8 cellular contexts compared by ENCODE assay signal in the genomic region with DNA sequence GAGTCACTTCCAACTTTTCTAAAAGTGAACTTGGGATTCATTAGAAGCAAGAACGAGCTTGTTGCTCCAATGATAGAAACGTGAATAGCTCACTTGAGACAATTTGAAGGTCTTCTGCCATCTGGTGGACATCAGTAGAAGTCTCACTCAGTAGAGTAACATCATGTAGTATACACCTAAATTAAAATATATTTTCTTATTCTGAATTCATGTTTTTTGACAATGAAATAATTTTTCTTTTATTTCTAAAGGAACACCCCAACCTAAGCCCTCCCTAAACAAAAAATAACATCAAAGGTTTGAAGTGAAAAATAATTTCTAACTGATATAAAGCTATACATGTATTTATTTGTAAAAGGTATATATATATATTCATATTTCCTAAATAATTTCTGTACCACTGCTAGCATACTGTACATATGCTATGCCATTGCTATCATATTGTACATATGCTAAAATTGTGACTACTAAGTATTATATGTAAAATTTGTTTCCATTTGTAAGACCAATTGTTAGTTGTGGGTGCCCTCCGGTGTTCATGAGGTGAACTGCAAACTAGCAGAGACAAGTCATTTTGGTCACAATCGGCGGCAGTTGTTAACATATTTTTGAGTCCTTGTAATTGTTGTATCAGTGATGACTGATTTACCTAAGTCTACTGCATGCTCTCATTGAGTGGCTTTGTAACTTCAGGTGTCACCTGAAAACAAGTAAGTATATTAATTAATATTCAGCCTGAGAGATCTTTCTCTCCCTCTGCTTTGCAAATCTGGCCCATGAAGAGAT.
DNase-seq lines count a peak whose midpoint lies in the region; TF ChIP-seq lines count a peak whose summit lies in the region.

No MANE protein-coding gene starts in this region.

- no peaks in the 10 kb centered on the region for H3K79me2 ChIP-seq in smooth muscle cell (ENCODE audit: low read depth)

- H3K27ac ChIP-seq in RWPE1: no peak overlapping the region
- no peak overlapping the region for H3K27ac ChIP-seq in smooth muscle cell (ENCODE audit: low read depth)

- POLR2A ChIA-PET in RWPE1 (lab: Yijun Ruan, JAX; ENCODE audit: low non-redundant PET): no interaction called here

- no peaks in the 10 kb centered on the region for H3K36me3 ChIP-seq in smooth muscle cell (ENCODE audit: low read depth)

- no peak overlapping the region for H3K27ac Mint-ChIP-seq in HFFc6

- H3K36me3 Mint-ChIP-seq in HFFc6 (ENCODE audit: low read depth): no peaks in the 10 kb centered on the region

- H3K4me3 ChIP-seq in astrocyte of the cerebellum (ENCODE audit: low read depth, low read length) (no peak overlapping the region), smooth muscle cell (no peak overlapping the region)

- H3K4me1 ChIP-seq in smooth muscle cell (ENCODE audit: low read depth): no peaks in the 10 kb centered on the region

- no peak overlapping the region for H3K4me3 Mint-ChIP-seq in HFFc6

- TF ChIP-seq CTCF in HFFc6 (IDR thresholded peaks at IDR 0.05): peak; percentile 89
- TF ChIP-seq CTCF in RWPE1 (conservative IDR thresholded peaks at IDR 0.05; ENCODE audit: low read depth): peak; percentile 94
- peak; percentile 81 for TF ChIP-seq CTCF in astrocyte of the cerebellum (IDR thresholded peaks at IDR 0.05; ENCODE audit: low read depth, low read length, missing control alignments)
- peak; percentile 62 for TF ChIP-seq CTCF in smooth muscle cell (IDR thresholded peaks at IDR 0.05; ENCODE audit: borderline replicate concordance, insufficient read depth, poor library complexity, severe bottlenecking)

- H2AFZ ChIP-seq in smooth muscle cell (ENCODE audit: low read depth): no peak overlapping the region

- H3K9me3 Mint-ChIP-seq in HFFc6: no peaks in the 10 kb centered on the region

- H3K9me3 ChIP-seq in smooth muscle cell (replicated peaks; ENCODE audit: low read depth): no peaks in the 10 kb centered on the region

- H3F3A ChIP-seq in smooth muscle cell (ENCODE audit: low read depth): no peaks in the 10 kb centered on the region

- DNase-seq in activated gamma-delta T cell treated with Interleukin-2 at 50 U/mL for 16 hours (peak; percentile 5), activated gamma-delta T cell (lab: John Stamatoyannopoulos, UW) (no peak), HFFc6 (peak; percentile 72), M059J (ENCODE audit: low read depth) (peak; percentile 73), RWPE1 (ENCODE audit: low spot score) (peak; percentile 73), astrocyte of the cerebellum (ENCODE audit: low read depth) (peak; percentile 82), hippocampal formation (lab: John Stamatoyannopoulos, UW) (peak; percentile 10 to 79), smooth muscle cell (lab: John Stamatoyannopoulos, UW; ENCODE audit: unreplicated experiment) (no peak)

- H3K4me2 ChIP-seq in smooth muscle cell: no peak overlapping the region

- WGBS in smooth muscle cell (ENCODE audit: low lambda C conversion rate): 18% methylated on average over 5 of the region's 5 CpGs

- no peaks in the 10 kb centered on the region for H3K27me3 ChIP-seq in smooth muscle cell (ENCODE audit: low read depth)

- CTCF ChIA-PET in RWPE1 (lab: Yijun Ruan, JAX): interaction anchor here (0.5 to 2.1 kb wide), 24 partner anchors 9 to 1476 kb away, joined by 3 to 24 read pairs (median 4); a partner anchor contains a TSS

- H4K20me1 ChIP-seq in smooth muscle cell (ENCODE audit: low read depth): no peaks in the 10 kb centered on the region

- H3K4me1 Mint-ChIP-seq in HFFc6 (ENCODE audit: low read depth): peaks cover 20% of the 10 kb centered on the region

- no peak overlapping the region for H3K9ac ChIP-seq in smooth muscle cell (ENCODE audit: low read depth)

- H3K27me3 Mint-ChIP-seq in HFFc6 (ENCODE audit: insufficient read depth): no peaks in the 10 kb centered on the region

- in situ Hi-C loops in astrocyte of the cerebellum (cut with HindIII; ENCODE audit: low sequenced_read_pairs): no loop called here

Comparison
In these comparisons a context has a peak if more than half of its experiments do, and no peak if none do; other contexts are left out.
1. DNase-seq: peak in activated gamma-delta T cell treated with Interleukin-2 at 50 U/mL for 16 hours (single experiment), HFFc6 (single experiment), M059J (single experiment), RWPE1 (single experiment), astrocyte of the cerebellum (single experiment) and hippocampal formation (2 of 2); none in activated gamma-delta T cell (single experiment) and smooth muscle cell (single experiment).
2. Peak in every context shown above with its lines, with median percentiles within 50 percentile points of each other: CTCF ChIP-seq.